In the genomic region with DNA sequence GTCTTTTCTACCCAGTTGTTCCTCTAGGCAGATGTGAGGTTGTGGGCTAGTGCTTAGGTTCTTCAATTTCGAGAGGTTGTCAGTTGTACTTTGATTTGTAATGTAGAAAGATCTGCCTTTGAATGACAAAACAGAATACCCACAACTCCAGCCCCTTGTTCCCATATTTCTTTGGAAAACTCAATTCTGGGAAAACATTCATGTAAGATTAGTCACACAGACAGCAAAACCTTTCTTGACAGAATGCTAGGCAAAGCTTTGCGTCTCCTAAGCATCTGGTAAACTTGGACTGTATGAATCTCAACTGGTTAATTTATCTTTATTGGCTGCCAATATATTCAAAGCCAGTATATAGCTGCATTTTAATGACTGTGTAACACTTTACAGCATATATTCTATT, we compare ENCODE assay signal across 1 cellular context.
TF ChIP-seq lines count a peak whose summit lies in the region.

No MANE protein-coding gene starts in this region.

TF ChIP-seq in IMR-90, 13 proteins besides CTCF, POLR2A, EP300 and RAD21:
- no peak for TF ChIP-seq BHLHE40 (IDR thresholded peaks at IDR 0.05; ENCODE audit: low read depth, low read length)
- no peak for TF ChIP-seq CHD1 (IDR thresholded peaks at IDR 0.05; ENCODE audit: low read depth, low read length)
